ENCODE assay signal across 15 cellular contexts in the genomic region with DNA sequence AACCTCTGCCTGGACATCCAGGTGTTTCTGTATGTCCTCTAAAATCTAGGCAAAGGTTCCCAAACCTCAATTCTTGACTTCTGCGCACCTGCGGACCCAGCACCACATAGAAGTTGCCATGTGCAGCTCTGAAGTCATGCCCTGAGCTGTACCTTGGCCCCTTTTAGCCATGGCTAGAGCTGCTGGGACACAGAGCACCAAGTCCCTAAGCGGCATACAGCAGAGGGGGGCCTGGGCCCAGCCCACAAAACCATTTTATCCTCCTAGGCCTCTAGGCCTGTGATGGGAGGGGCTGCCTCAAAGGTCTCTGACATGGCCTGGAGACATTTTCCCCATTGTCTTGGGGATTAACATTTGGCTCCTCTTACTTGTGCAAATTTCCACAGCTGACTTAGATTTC.
"Had no signal": no experiment of that assay in that cellular context is flagged by ENCODE, and none has a peak within 500 bp of the region (broad histone marks: within the 10 kb centered on the region; RNA-seq: fewer than 3 reads in every experiment).

No MANE protein-coding gene starts in this region.

- H3K27ac Mint-ChIP-seq: activated CD4-positive, alpha-beta memory T cell treated with anti-CD3 and anti-CD28 coated beads for 36 hours; brain had no signal

- ATAC-seq: stimulated activated effector memory CD8-positive, alpha-beta T cell treated with anti-CD3 and anti-CD28 coated beads, Interleukin-12 subunit alpha, Interleukin-12 subunit beta, amount 100 ng/mL, for 72 hours had no signal

- H3K4me1 ChIP-seq: tibial artery had no signal

- H3K4me3 ChIP-seq: left ventricle myocardium inferior, skin epidermis, tibial artery, vagina had no signal

- DNase-seq: activated CD4-positive, alpha-beta memory T cell treated with anti-CD3 and anti-CD28 coated beads for 36 hours; activated CD8-positive, alpha-beta memory T cell treated with anti-CD3 and anti-CD28 coated beads, Interleukin-2, amount 50 U/mL, for 4 hours; activated naive CD4-positive, alpha-beta T cell treated with Interleukin-2 at 50 U/mL for 16 hours; amygdala; effector memory CD4-positive, alpha-beta T cell; kidney; left ventricle myocardium inferior; retina; T-helper 2 cell; tibial artery had no signal

- H3K27me3 ChIP-seq: tibial artery, vagina had no signal

- H3K27ac ChIP-seq: left ventricle myocardium inferior, parathyroid adenoma, skin epidermis, tibial artery, vagina had no signal

- H2AFZ ChIP-seq: parathyroid adenoma had no signal

- H3K9ac ChIP-seq: parathyroid adenoma had no signal

- H3K36me3 ChIP-seq: vagina had no signal
